In genomic region chr5:173620784-173621183, GRCh38 we compare ENCODE assay signal across 33 cellular contexts.
"Had no signal": no experiment of that assay in that cellular context is flagged by ENCODE, and none has a peak within 500 bp of the region (broad histone marks: within the 10 kb centered on the region; RNA-seq: fewer than 3 reads in every experiment).

No MANE protein-coding gene starts in this region.

- H3K27ac ChIP-seq: adrenal gland, body of pancreas, brain microvascular endothelial cell, breast epithelium, VCaP had no signal

- H3K4me3 ChIP-seq: adrenal gland, body of pancreas, breast epithelium had no signal

- H3K27me3 ChIP-seq: adrenal gland, body of pancreas, brain microvascular endothelial cell, breast epithelium had no signal

- H3K4me1 ChIP-seq: body of pancreas, breast epithelium had no signal

- FAIRE-seq: astrocyte, TTC549 had no signal

- H3K36me3 ChIP-seq: adrenal gland, breast epithelium had no signal

- ATAC-seq: activated CD8-positive, alpha-beta T cell treated with anti-CD3 and anti-CD28 coated beads for 36 hours; activated naive CD4-positive, alpha-beta T cell treated with anti-CD3 and anti-CD28 coated beads, Interleukin-2, amount 50 U/mL, for 72 hours; activated T-cell treated with anti-CD3 and anti-CD28 coated beads, Interleukin-2, amount 50 U/mL, for 4 hours; activated T-cell treated with anti-CD3 and anti-CD28 coated beads, Interleukin-2, amount 50 U/mL, for 72 hours; activated T-helper 17 cell treated with anti-CD3 and anti-CD28 coated beads, Interleukin-2, amount 50 U/mL, for 72 hours; body of pancreas; T-helper 17 cell had no signal

- H3K9me3 ChIP-seq: adrenal gland, body of pancreas, breast epithelium had no signal

- DNase-seq: activated B cell treated with CpG ODN at 0.5 μM for 24 hours; activated CD4-positive, alpha-beta memory T cell treated with anti-CD3 and anti-CD28 coated beads for 36 hours; activated CD4-positive, alpha-beta T cell treated with anti-CD3 and anti-CD28 coated beads for 4 hours; activated CD4-positive, alpha-beta T cell treated with anti-CD3 and anti-CD28 coated beads, Interleukin-2, amount 10 ng/mL, durations not matched to agents 24 days and 14 days; activated CD4-positive, alpha-beta T cell treated with anti-CD3 and anti-CD28 coated beads, Interleukin-2, amount 50 U/mL, for 1 hour; activated CD4-positive, alpha-beta T cell treated with anti-CD3 and anti-CD28 coated beads, Interleukin-2, amount 50 U/mL, for 4 hours; activated CD4-positive, CD25-positive, alpha-beta regulatory T cell treated with anti-CD3 and anti-CD28 coated beads, Interleukin-2, amount 50 U/mL, for 72 hours; activated CD8-positive, alpha-beta memory T cell treated with anti-CD3 and anti-CD28 coated beads, Interleukin-2, amount 50 U/mL, for 4 hours; activated CD8-positive, alpha-beta T cell treated with anti-CD3 and anti-CD28 coated beads for 36 hours; activated effector memory CD4-positive, alpha-beta T cell treated with anti-CD3 and anti-CD28 coated beads, Interleukin-2, amount 50 U/mL, for 16 hours; activated gamma-delta T cell treated with Interleukin-2 at 50 U/mL for 16 hours; activated naive CD4-positive, alpha-beta T cell; activated naive CD4-positive, alpha-beta T cell treated with anti-CD3 and anti-CD28 coated beads for 36 hours; activated naive CD4-positive, alpha-beta T cell treated with anti-CD3 and anti-CD28 coated beads, Interleukin-2, amount 50 U/mL, for 16 hours; activated naive CD8-positive, alpha-beta T cell treated with anti-CD3 and anti-CD28 coated beads for 36 hours; activated T-cell treated with anti-CD3 and anti-CD28 coated beads for 4 hours; activated T-cell treated with anti-CD3 and anti-CD28 coated beads, Interleukin-2, amount 50 U/mL, for 1 hour; activated T-cell treated with anti-CD3 and anti-CD28 coated beads, Interleukin-2, amount 50 U/mL, for 4 hours; activated T-cell treated with anti-CD3 and anti-CD28 coated beads, Interleukin-2, amount 50 U/mL, for 72 hours; amniotic stem cell; aorta; body of pancreas; brain microvascular endothelial cell; caudate nucleus; cerebellar nuclear complex; T-helper 17 cell had no signal
